ENCODE assay signal across 11 cellular contexts in the genomic region with DNA sequence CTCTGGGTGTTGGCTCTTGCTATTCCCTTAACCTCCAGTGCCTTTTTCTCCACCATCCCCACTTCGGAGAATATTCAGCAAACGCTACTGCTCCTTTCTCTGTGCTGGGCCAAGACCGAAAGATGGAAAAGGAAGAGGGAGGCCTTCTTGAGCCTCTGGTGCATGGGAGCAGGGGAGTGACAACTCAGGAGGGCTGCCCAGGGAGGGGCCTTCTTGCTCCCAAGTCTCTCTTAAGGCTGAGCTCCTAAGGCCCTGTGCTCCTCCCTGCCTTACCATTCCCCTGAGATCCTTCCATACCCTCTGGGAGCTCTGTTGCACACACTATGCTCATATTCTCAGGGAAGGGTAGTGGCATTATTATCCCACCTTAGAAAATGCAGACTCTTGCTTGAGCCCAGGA. TPM values are rescaled to one million over a fixed set of nuclear protein-coding genes. Genes with fewer than 3 reads are reported as not detected.
DNase-seq lines count a peak whose midpoint lies in the region; ATAC-seq and TF ChIP-seq lines count a peak whose summit lies in the region.
"Had no signal": no experiment of that assay in that cellular context is flagged by ENCODE, and none has a peak within 500 bp of the region (broad histone marks: within the 10 kb centered on the region; RNA-seq: fewer than 3 reads in every experiment).

No MANE protein-coding gene starts in this region.

- H3K4me3 ChIP-seq in IMR-90 (ENCODE audit: insufficient read depth, low read depth, low read length): no peak overlapping the region
- H3K4me3 ChIP-seq in dorsolateral prefrontal cortex: no peak overlapping the region

- H3K4me2 ChIP-seq in IMR-90 (ENCODE audit: low read depth, low read length): no peak overlapping the region

- no peak overlapping the region for H3K9ac ChIP-seq in IMR-90 (ENCODE audit: low read depth, low read length)

- no peak for TF ChIP-seq RAD21 in IMR-90 (IDR thresholded peaks at IDR 0.05; ENCODE audit: low read length)

- peaks cover 38% of the 10 kb centered on the region for H3K9me1 ChIP-seq in IMR-90 (ENCODE audit: insufficient read depth, low read length)

- no peaks in the 10 kb centered on the region for H3K27me3 Mint-ChIP-seq in CD4-positive, alpha-beta T cell
- no peaks in the 10 kb centered on the region for H3K27me3 Mint-ChIP-seq in osteocyte (ENCODE audit: unreplicated experiment)

- H3K23ac ChIP-seq in IMR-90 (ENCODE audit: low read depth, low read length): 0 out of 2 replicates have a peak overlapping the region, but pooled peaks have one; percentile 12

- peaks cover 90% of the 10 kb centered on the region for H3K4me1 Mint-ChIP-seq in CD4-positive, alpha-beta T cell (ENCODE audit: low read depth)
- peaks cover 46% of the 10 kb centered on the region for H3K4me1 Mint-ChIP-seq in osteocyte (ENCODE audit: unreplicated experiment)

- peak overlapping the region; percentile 31 for H2AK9ac ChIP-seq in IMR-90 (replicated peaks; ENCODE audit: low read depth, low read length, poor library complexity)

- H3K18ac ChIP-seq in IMR-90 (ENCODE audit: low read depth, low read length): no peak overlapping the region

- no peak overlapping the region for H2BK5ac ChIP-seq in IMR-90 (ENCODE audit: low read depth, low read length, poor library complexity, severe bottlenecking)

- no peak overlapping the region for H4K91ac ChIP-seq in IMR-90 (ENCODE audit: insufficient read depth, low read depth, low read length)

- ATAC-seq in CD4-positive, alpha-beta T cell (ENCODE audit: poor library complexity): no peak
- no peak for ATAC-seq in IMR-90 (ENCODE audit: low read depth)
- no peak for ATAC-seq in esophagus mucosa

- peaks cover 32% of the 10 kb centered on the region for H3K36me3 Mint-ChIP-seq in CD4-positive, alpha-beta T cell (ENCODE audit: low read depth)
- peaks cover 12% of the 10 kb centered on the region for H3K36me3 Mint-ChIP-seq in osteocyte (ENCODE audit: unreplicated experiment)

- H3K27ac ChIP-seq in CD4-positive, alpha-beta T cell (ENCODE audit: low read depth, low read length): peak overlapping the region; percentile 0
- H3K27ac ChIP-seq in IMR-90 (ENCODE audit: insufficient read depth, low read length): no peak overlapping the region
- H3K27ac ChIP-seq in dorsolateral prefrontal cortex: peak overlapping the region in 49 of 59 donors; percentile 8 to 86 (median 68)
- H3K27ac ChIP-seq: HL-60 had no signal

- no peaks in the 10 kb centered on the region for H3K27me3 ChIP-seq in CD4-positive, alpha-beta T cell (ENCODE audit: control insufficient read depth, insufficient read depth, low read length)
- H3K27me3 ChIP-seq in IMR-90 (ENCODE audit: control insufficient read depth, insufficient read depth, low read length) (no peaks in the 10 kb centered on the region), dorsolateral prefrontal cortex (no peaks in the 10 kb centered on the region)

- H3K4me3 Mint-ChIP-seq in CD4-positive, alpha-beta T cell: no peak overlapping the region
- no peak overlapping the region for H3K4me3 Mint-ChIP-seq in osteocyte (ENCODE audit: unreplicated experiment)

- POLR2A ChIA-PET in CD4-positive, alpha-beta T cell (lab: Charles Lee): interaction anchor here (0.7 kb wide), 1 partner anchor 35 kb away, joined by 3 read pairs; a partner anchor contains a TSS
- POLR2A ChIA-PET in IMR-90 (lab: Charles Lee; ENCODE audit: unreplicated experiment): no interaction called here

- H3K9me3 Mint-ChIP-seq in CD4-positive, alpha-beta T cell: no peaks in the 10 kb centered on the region
- no peaks in the 10 kb centered on the region for H3K9me3 Mint-ChIP-seq in osteocyte (ENCODE audit: unreplicated experiment)

- H2AFZ ChIP-seq in IMR-90 (replicated peaks; ENCODE audit: low read length, poor library complexity): no peak overlapping the region

- no peak overlapping the region for H4K5ac ChIP-seq in IMR-90 (ENCODE audit: low read depth, low read length)

- DNase-seq in CD4-positive, alpha-beta T cell: peak in 1 of 10 experiments; percentile 5
- DNase-seq in IMR-90 (no peak), dorsolateral prefrontal cortex (peak in 2 of 10 donors; percentile 7 to 19), osteocyte (ENCODE audit: extremely low spot score, unreplicated experiment) (no peak), GM13977 (ENCODE audit: low spot score) (no peak), cerebellar cortex (ENCODE audit: low spot score) (no peak)
- DNase-seq: NK-92 treated with Interleukin-12 subunit alpha and Interleukin-12 subunit beta, amount 100 ng/mL, for 24 hours; stimulated activated naive CD4-positive, alpha-beta T cell treated with Interleukin-2 at 50 U/mL for 16 hours; T-helper 1 cell had no signal

- no peak overlapping the region for H3K14ac ChIP-seq in IMR-90 (replicated peaks; ENCODE audit: low read depth, low read length)

- intact Hi-C loops in CD4-positive, alpha-beta T cell (cut with DNase I, micrococcal nuclease): no loop called here
- intact Hi-C loops in IMR-90 (cut with micrococcal nuclease): no loop called here
- intact Hi-C loops in dorsolateral prefrontal cortex (cut with DNase I): no loop called here

- peaks cover 16 to 94% of the 10 kb centered on the region in 2 experiments; a peak in 3 of 4 replicates for H3K79me1 ChIP-seq in IMR-90 (ENCODE audit: low read depth in 1 of 2, low read length in 2 of 2)

- no peak overlapping the region for H2BK120ac ChIP-seq in IMR-90 (ENCODE audit: low read depth, low read length)

- CTCF ChIA-PET in CD4-positive, alpha-beta T cell (lab: Charles Lee): interaction anchor here (3.1 to 27.4 kb wide), 2 partner anchors 11 to 39 kb away, joined by 16 to 487 read pairs; a partner anchor contains a TSS
- CTCF ChIA-PET in IMR-90 (lab: Yijun Ruan, JAX): no interaction called here

- peaks cover 32% of the 10 kb centered on the region for H3K36me3 ChIP-seq in IMR-90 (ENCODE audit: control insufficient read depth, insufficient read depth, low read length)

- no peak overlapping the region for H3K56ac ChIP-seq in IMR-90 (ENCODE audit: extremely low read depth, insufficient read depth, low read length)

- H2BK20ac ChIP-seq in IMR-90 (ENCODE audit: low read depth, low read length): no peak overlapping the region

- H2AK5ac ChIP-seq in IMR-90 (ENCODE audit: low read depth, low read length): no peak overlapping the region

- no peak overlapping the region for H2BK15ac ChIP-seq in IMR-90 (ENCODE audit: low read depth, low read length)

- no peak overlapping the region for H3K4ac ChIP-seq in IMR-90 (ENCODE audit: low read depth, low read length)

- H4K20me1 ChIP-seq in IMR-90 (ENCODE audit: insufficient read depth, low read length): peaks cover 84% of the 10 kb centered on the region

- in situ Hi-C loops in IMR-90 (cut with MboI; ENCODE audit: low sequenced_read_pairs): no loop called here
- in situ Hi-C loops in GM13977 (cut with MboI; ENCODE audit: low pct_unique_long_range_greater_than_20kb, low sequenced_read_pairs, unreplicated experiment): no loop called here

- no peaks in the 10 kb centered on the region for H3K9me3 ChIP-seq in CD4-positive, alpha-beta T cell (ENCODE audit: control insufficient read depth, low read length)
- no peaks in the 10 kb centered on the region for H3K9me3 ChIP-seq in IMR-90 (ENCODE audit: control insufficient read depth, insufficient read depth, low read length)

- TF ChIP-seq CTCF in CD4-positive, alpha-beta T cell (IDR thresholded peaks at IDR 0.05): no peak
- TF ChIP-seq CTCF in IMR-90 (conservative IDR thresholded peaks at IDR 0.05; ENCODE audit: low read depth, low read length): no peak
- no peak for TF ChIP-seq CTCF in dorsolateral prefrontal cortex (IDR thresholded peaks at IDR 0.05 in 54 of 56, conservative IDR thresholded peaks at IDR 0.05 in 2 of 56; ENCODE audit: low read depth in 1 of 56, partially characterized antibody in 56 of 56)
- no peak for TF ChIP-seq CTCF in osteocyte (IDR thresholded peaks at IDR 0.05)
- no peak for TF ChIP-seq CTCF in GM13977 (IDR thresholded peaks at IDR 0.05; ENCODE audit: extremely low read depth, insufficient read depth, missing control alignments)

- peaks cover 25% of the 10 kb centered on the region for H3K4me1 ChIP-seq in IMR-90 (ENCODE audit: control insufficient read depth, insufficient read depth, low read length)

- no peak overlapping the region for H4K8ac ChIP-seq in IMR-90 (ENCODE audit: low read depth in 2 of 2, low read length in 2 of 2)

- no CpG with 5 or more reads among the region's 3 CpGs for WGBS in IMR-90 (ENCODE audit: extremely low coverage in 2 of 2, insufficient read length in 1 of 2), 2 experiments

- peak overlapping the region; percentile 78 for H3K27ac Mint-ChIP-seq in CD4-positive, alpha-beta T cell
- H3K27ac Mint-ChIP-seq in osteocyte (ENCODE audit: unreplicated experiment): peak overlapping the region; percentile 52

- BruUV-seq in IMR-90 (replicated peaks; lab: Mats Ljungman, UMichigan): no TSS peak

- dilution Hi-C loops in IMR-90 (cut with HindIII; ENCODE audit: low sequenced_read_pairs, unreplicated experiment): no loop called here

- TF ChIP-seq POLR2A in IMR-90 (IDR thresholded peaks at IDR 0.05; ENCODE audit: low read depth, low read length): no peak

TF ChIP-seq in IMR-90, 13 proteins besides CTCF, POLR2A, EP300 and RAD21 (continues in another document):
- no peak for TF ChIP-seq CHD1 (IDR thresholded peaks at IDR 0.05; ENCODE audit: low read depth, low read length)
- no peak for TF ChIP-seq MAFK (IDR thresholded peaks at IDR 0.05; ENCODE audit: low read depth, low read length)
- TF ChIP-seq RFX5 (IDR thresholded peaks at IDR 0.05; ENCODE audit: low read depth, low read length): no peak
- TF ChIP-seq, protein P1, sequence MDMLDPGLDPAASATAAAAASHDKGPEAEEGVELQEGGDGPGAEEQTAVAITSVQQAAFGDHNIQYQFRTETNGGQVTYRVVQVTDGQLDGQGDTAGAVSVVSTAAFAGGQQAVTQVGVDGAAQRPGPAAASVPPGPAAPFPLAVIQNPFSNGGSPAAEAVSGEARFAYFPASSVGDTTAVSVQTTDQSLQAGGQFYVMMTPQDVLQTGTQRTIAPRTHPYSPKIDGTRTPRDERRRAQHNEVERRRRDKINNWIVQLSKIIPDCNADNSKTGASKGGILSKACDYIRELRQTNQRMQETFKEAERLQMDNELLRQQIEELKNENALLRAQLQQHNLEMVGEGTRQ (IDR thresholded peaks at IDR 0.05; ENCODE audit: low read depth, low read length): no peak
- no peak for TF ChIP-seq CEBPB (IDR thresholded peaks at IDR 0.05; ENCODE audit: low read depth, low read length)
- no peak for TF ChIP-seq MAZ (IDR thresholded peaks at IDR 0.05; ENCODE audit: borderline replicate concordance, low read depth, low read length)
- no peak for TF ChIP-seq FOS (IDR thresholded peaks at IDR 0.05; ENCODE audit: low read depth, low read length)

RNA-seq across cellular contexts. Expression of a gene that starts 34.9 kb away (rescaled TPM):
- 10 to 100 TPM; 42.3 to 46.4 TPM for total RNA-seq in CD4-positive, alpha-beta T cell
- total RNA-seq in IMR-90 (2012; rRNA removed) (9.2 and 9.3 TPM in 2 replicates), dorsolateral prefrontal cortex (10 to 100 TPM in 116 of 120 experiments, 1 to 10 TPM in 4; 8.5 to 28.7 (median 14.8) TPM), osteocyte (36.4 and 37.4 TPM in 2 replicates), esophagus mucosa (1.8 TPM)
- 20.2 and 20.9 TPM in 2 replicates for polyA plus RNA-seq in IMR-90 (2012; rRNA removed)
- polyA plus RNA-seq in IMR-90 (2012; cell fraction: cytosol; rRNA removed): 10.1 and 19.4 TPM in 2 replicates
- polyA plus RNA-seq in IMR-90 (2012; cell fraction: nucleus; rRNA removed; ENCODE audit: low replicate concordance): 21.8 and 24.3 TPM in 2 replicates
